In genomic region chr4:78675325-78675724, GRCh38 we compare ENCODE assay signal across 1 cellular context.
TF ChIP-seq lines count a peak whose summit lies in the region.

No MANE protein-coding gene starts in this region.

TF ChIP-seq in SK-N-SH, 30 proteins besides CTCF, POLR2A, EP300 and RAD21 (continued from another document):
- TF ChIP-seq ZBTB33 (IDR thresholded peaks at IDR 0.05; ENCODE audit: borderline replicate concordance, low read depth) (no peak), FOXM1 (IDR thresholded peaks at IDR 0.05; ENCODE audit: low read depth) (no peak), EZH2phosphoT487 (IDR thresholded peaks at IDR 0.05; ENCODE audit: borderline replicate concordance, low read depth) (no peak), CHD2 (IDR thresholded peaks at IDR 0.05; ENCODE audit: low read length, partially characterized antibody) (no peak), NFIC (IDR thresholded peaks at IDR 0.05; ENCODE audit: borderline replicate concordance) (no peak), POLR2AphosphoS5 (IDR thresholded peaks at IDR 0.05; ENCODE audit: low read depth, low read length) (no peak)
